ENCODE assay signal across 13 cellular contexts in the genomic region with DNA sequence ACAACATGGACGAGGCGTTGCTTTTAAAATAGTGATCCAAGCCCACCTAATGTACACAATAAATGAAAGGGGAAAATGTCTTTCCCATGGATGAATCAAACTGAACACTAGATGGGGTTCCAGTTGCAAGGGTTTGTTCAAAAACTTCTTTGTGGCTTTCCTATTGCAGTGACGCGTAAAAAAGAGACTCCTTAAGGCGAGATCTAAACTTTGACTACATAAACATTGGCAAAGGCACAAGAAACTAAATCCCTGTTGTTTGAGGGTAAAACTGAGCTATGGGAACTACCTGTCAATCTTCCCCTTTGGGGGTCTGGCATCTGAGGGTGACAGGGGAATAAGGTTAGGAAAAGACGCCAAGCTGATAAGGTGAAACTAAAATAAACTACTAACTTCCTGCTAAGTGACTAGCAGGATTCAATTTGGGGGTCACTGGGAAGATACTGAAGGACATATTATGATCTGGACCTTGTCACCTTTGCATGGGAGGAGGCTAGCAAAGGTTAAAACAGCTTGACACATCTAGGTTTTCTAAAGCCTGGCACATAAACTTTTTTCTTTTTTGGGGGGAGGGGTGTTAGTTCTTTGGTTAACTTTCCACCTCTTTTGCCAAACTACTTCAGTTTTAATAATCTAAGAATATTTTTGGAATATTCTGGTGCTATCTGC. TPM values are rescaled to one million over a fixed set of nuclear protein-coding genes. Genes with fewer than 3 reads are reported as not detected.
A peak's percentile ranks its signal among the peaks of the same experiment; 100 is the strongest.
DNase-seq lines count a peak whose midpoint lies in the region; ATAC-seq and TF ChIP-seq lines count a peak whose summit lies in the region.
"Had no signal": no experiment of that assay in that cellular context is flagged by ENCODE, and none has a peak within 500 bp of the region (broad histone marks: within the 10 kb centered on the region; RNA-seq: fewer than 3 reads in every experiment).

No MANE protein-coding gene starts in this region.

- peaks cover 69% of the 10 kb centered on the region for H3K4me1 Mint-ChIP-seq in nephron progenitor cell
- H3K4me1 Mint-ChIP-seq: IgD-negative memory B cell had no signal

- ATAC-seq in esophagus mucosa (no peak), GM21723 (IDR thresholded peaks at IDR 0.05; ENCODE audit: unreplicated experiment) (no peak)

- TF ChIP-seq CTCF in AG10803 (conservative IDR thresholded peaks at IDR 0.05; ENCODE audit: low read length) = peak; percentile 70
- peak; percentile 26 for TF ChIP-seq CTCF in epithelial cell of esophagus (IDR thresholded peaks at IDR 0.05; ENCODE audit: insufficient read depth, low read depth, low read length, missing control alignments)
- peak; percentile 27 for TF ChIP-seq CTCF in nephron progenitor cell (IDR thresholded peaks at IDR 0.05)

- H3K4me3 Mint-ChIP-seq in nephron progenitor cell = peak overlapping the region; percentile 97
- H3K4me3 Mint-ChIP-seq: IgD-negative memory B cell had no signal

- H3K9me3 Mint-ChIP-seq in nephron progenitor cell = no peaks in the 10 kb centered on the region

- DNase-seq in AG10803 (ENCODE audit: low read depth) (peak; percentile 56), epithelial cell of esophagus (ENCODE audit: low read depth) (no peak), nephron progenitor cell (no peak), SIG-M5 treated with dmso at 0.1 percent for 504 hours (lab: John Stamatoyannopoulos, UW; ENCODE audit: unreplicated experiment) (no peak), DMS79 (lab: John Stamatoyannopoulos, UW) (no peak)
- peak; percentile 7 for DNase-seq in Jurkat, Clone E6-1 (ENCODE audit: low read depth, low spot score)
- DNase-seq: DMS53, NCI-H510A treated with DMSO at 0.1 percent for 48 hours, T1000 had no signal

- peak overlapping the region; percentile 96 for H3K27ac Mint-ChIP-seq in nephron progenitor cell
- H3K27ac Mint-ChIP-seq: IgD-negative memory B cell had no signal

- peak overlapping the region; percentile 36 for H3K4me3 ChIP-seq in AG10803 (ENCODE audit: low read length)
- H3K4me3 ChIP-seq in Jurkat, Clone E6-1 (ENCODE audit: low read length) = no peak overlapping the region
- no peak overlapping the region for H3K4me3 ChIP-seq in epithelial cell of esophagus (ENCODE audit: low read length)

- no peaks in the 10 kb centered on the region for H3K27me3 Mint-ChIP-seq in nephron progenitor cell (ENCODE audit: low read depth, poor library complexity)

- H3K36me3 Mint-ChIP-seq in nephron progenitor cell (ENCODE audit: low read depth) = peaks cover 59% of the 10 kb centered on the region
- H3K36me3 Mint-ChIP-seq: IgD-negative memory B cell had no signal

RNA-seq across cellular contexts. Expression of a gene that starts 4.7 kb away (rescaled TPM):
- polyA plus RNA-seq in Jurkat, Clone E6-1 (2012; ENCODE audit: insufficient read depth, insufficient read length) = not detected
- not detected for total RNA-seq in esophagus mucosa
- total RNA-seq: lung microvascular endothelial cell had no signal
- polyA plus RNA-seq: IgD-negative memory B cell had no signal

Comparison
In these comparisons a context has a peak if more than half of its experiments do, and no peak if none do; other contexts are left out.
1. DNase-seq: peak in AG10803 (single experiment) and Jurkat, Clone E6-1 (single experiment); none in epithelial cell of esophagus (single experiment), nephron progenitor cell (single experiment), SIG-M5 treated with dmso at 0.1 percent for 504 hours (single experiment) and DMS79 (single experiment).
2. Peak in every context shown above with its lines, with median percentiles within 50 percentile points of each other: CTCF ChIP-seq.